ENCODE assay signal across 1 cellular context in genomic region chr4:87006531-87007344, GRCh38.
TF ChIP-seq lines count a peak whose summit lies in the region.

No MANE protein-coding gene starts in this region.

TF ChIP-seq in SK-N-SH treated with all-trans-retinoic acid at 6 μM for 48 hours, 23 proteins besides CTCF, POLR2A, EP300 and RAD21 (continued from another document):
- TF ChIP-seq, protein P1, sequence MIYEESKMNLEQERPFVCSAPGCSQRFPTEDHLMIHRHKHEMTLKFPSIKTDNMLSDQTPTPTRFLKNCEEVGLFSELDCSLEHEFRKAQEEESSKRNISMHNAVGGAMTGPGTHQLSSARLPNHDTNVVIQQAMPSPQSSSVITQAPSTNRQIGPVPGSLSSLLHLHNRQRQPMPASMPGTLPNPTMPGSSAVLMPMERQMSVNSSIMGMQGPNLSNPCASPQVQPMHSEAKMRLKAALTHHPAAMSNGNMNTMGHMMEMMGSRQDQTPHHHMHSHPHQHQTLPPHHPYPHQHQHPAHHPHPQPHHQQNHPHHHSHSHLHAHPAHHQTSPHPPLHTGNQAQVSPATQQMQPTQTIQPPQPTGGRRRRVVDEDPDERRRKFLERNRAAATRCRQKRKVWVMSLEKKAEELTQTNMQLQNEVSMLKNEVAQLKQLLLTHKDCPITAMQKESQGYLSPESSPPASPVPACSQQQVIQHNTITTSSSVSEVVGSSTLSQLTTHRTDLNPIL (CRISPR knock-in tag; IDR thresholded peaks at IDR 0.05; ENCODE audit: low read depth), result no peak; the same call in 1 of the 2 replicates
- no peak for TF ChIP-seq BACH2 (CRISPR knock-in tag; IDR thresholded peaks at IDR 0.05; ENCODE audit: borderline replicate concordance)
- TF ChIP-seq ZFP30 (CRISPR knock-in tag; IDR thresholded peaks at IDR 0.05), result no peak
